2 cellular contexts compared by ENCODE assay signal in the genomic region with DNA sequence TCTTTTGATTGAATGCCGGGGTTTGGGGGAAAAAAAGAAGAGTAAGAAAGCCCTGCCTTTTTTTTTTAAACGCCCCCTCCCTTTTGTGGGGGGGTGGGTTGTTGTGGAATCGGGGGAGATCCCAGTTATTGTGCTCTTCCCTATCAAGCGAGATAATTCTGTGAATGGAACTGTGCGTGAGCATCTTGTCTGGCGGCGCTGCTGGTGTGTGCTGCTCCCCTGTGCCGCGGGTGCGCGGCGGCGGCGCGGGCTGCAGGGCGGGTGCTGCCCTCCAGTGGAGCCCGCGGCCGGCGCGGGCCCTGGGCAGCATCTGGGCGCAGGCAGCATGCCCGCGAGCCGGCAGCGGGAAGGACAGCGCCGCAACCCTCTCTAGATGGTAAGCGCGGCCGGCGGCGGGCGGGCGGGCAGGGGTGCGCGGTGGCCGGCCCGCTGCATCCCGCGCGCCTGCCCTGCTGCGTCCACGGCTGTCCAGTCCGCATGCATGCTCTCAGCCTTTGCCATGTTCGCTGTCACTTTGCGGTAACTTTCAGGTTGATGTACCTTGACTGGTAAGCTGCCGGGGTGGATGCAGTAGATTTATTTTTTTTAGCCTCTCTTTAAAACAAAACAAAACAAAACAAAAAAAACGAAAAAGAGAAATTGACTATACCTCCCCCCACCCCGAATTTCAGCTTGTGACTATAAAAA.
A peak's percentile ranks its signal among the peaks of the same experiment; 100 is the strongest.
TF ChIP-seq lines count a peak whose summit lies in the region.

No MANE protein-coding gene starts in this region.

TF ChIP-seq in IMR-90, 13 proteins besides CTCF, POLR2A, EP300 and RAD21 (continued from another document):
- TF ChIP-seq CEBPB (IDR thresholded peaks at IDR 0.05; ENCODE audit: low read depth, low read length) (no peak), RFX5 (IDR thresholded peaks at IDR 0.05; ENCODE audit: low read depth, low read length) (no peak), NFE2L2 (IDR thresholded peaks at IDR 0.05; ENCODE audit: low read depth, low read length) (no peak), FOS (IDR thresholded peaks at IDR 0.05; ENCODE audit: low read depth, low read length) (no peak), BHLHE40 (IDR thresholded peaks at IDR 0.05; ENCODE audit: low read depth, low read length) (0 out of 2 replicates have a peak, but pooled peaks have one; percentile 31), MAZ (IDR thresholded peaks at IDR 0.05; ENCODE audit: borderline replicate concordance, low read depth, low read length) (peak; percentile 61; the same call in 1 of the 2 replicates), SMC3 (IDR thresholded peaks at IDR 0.05; ENCODE audit: low read depth, low read length) (peak; percentile 92), MAFK (IDR thresholded peaks at IDR 0.05; ENCODE audit: low read depth, low read length) (no peak)
- TF ChIP-seq, protein P1, sequence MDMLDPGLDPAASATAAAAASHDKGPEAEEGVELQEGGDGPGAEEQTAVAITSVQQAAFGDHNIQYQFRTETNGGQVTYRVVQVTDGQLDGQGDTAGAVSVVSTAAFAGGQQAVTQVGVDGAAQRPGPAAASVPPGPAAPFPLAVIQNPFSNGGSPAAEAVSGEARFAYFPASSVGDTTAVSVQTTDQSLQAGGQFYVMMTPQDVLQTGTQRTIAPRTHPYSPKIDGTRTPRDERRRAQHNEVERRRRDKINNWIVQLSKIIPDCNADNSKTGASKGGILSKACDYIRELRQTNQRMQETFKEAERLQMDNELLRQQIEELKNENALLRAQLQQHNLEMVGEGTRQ (IDR thresholded peaks at IDR 0.05; ENCODE audit: low read depth, low read length), result no peak
TF ChIP-seq in IMR-90: peak in this region for 4.

TF ChIP-seq in SK-N-SH treated with all-trans-retinoic acid at 6 μM for 48 hours, 23 proteins besides CTCF, POLR2A, EP300 and RAD21 (continued from another document):
- no peak for TF ChIP-seq PPARA (CRISPR knock-in tag; IDR thresholded peaks at IDR 0.05; ENCODE audit: borderline replicate concordance)
- TF ChIP-seq ESRRG (CRISPR knock-in tag; IDR thresholded peaks at IDR 0.05), result no peak
- TF ChIP-seq, protein P2, sequence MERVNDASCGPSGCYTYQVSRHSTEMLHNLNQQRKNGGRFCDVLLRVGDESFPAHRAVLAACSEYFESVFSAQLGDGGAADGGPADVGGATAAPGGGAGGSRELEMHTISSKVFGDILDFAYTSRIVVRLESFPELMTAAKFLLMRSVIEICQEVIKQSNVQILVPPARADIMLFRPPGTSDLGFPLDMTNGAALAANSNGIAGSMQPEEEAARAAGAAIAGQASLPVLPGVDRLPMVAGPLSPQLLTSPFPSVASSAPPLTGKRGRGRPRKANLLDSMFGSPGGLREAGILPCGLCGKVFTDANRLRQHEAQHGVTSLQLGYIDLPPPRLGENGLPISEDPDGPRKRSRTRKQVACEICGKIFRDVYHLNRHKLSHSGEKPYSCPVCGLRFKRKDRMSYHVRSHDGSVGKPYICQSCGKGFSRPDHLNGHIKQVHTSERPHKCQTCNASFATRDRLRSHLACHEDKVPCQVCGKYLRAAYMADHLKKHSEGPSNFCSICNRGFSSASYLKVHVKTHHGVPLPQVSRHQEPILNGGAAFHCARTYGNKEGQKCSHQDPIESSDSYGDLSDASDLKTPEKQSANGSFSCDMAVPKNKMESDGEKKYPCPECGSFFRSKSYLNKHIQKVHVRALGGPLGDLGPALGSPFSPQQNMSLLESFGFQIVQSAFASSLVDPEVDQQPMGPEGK (CRISPR knock-in tag; IDR thresholded peaks at IDR 0.05; ENCODE audit: borderline replicate concordance), result no peak
- no peak for TF ChIP-seq OSR1 (CRISPR knock-in tag; IDR thresholded peaks at IDR 0.05)
- no peak for TF ChIP-seq ZNF565 (CRISPR knock-in tag; conservative IDR thresholded peaks at IDR 0.05; ENCODE audit: low read depth)
- no peak for TF ChIP-seq ZFP3 (CRISPR knock-in tag; IDR thresholded peaks at IDR 0.05)
- no peak for TF ChIP-seq ZNF70 (CRISPR knock-in tag; IDR thresholded peaks at IDR 0.05)
- no peak for TF ChIP-seq ZFP30 (CRISPR knock-in tag; IDR thresholded peaks at IDR 0.05)
- TF ChIP-seq, protein P3, sequence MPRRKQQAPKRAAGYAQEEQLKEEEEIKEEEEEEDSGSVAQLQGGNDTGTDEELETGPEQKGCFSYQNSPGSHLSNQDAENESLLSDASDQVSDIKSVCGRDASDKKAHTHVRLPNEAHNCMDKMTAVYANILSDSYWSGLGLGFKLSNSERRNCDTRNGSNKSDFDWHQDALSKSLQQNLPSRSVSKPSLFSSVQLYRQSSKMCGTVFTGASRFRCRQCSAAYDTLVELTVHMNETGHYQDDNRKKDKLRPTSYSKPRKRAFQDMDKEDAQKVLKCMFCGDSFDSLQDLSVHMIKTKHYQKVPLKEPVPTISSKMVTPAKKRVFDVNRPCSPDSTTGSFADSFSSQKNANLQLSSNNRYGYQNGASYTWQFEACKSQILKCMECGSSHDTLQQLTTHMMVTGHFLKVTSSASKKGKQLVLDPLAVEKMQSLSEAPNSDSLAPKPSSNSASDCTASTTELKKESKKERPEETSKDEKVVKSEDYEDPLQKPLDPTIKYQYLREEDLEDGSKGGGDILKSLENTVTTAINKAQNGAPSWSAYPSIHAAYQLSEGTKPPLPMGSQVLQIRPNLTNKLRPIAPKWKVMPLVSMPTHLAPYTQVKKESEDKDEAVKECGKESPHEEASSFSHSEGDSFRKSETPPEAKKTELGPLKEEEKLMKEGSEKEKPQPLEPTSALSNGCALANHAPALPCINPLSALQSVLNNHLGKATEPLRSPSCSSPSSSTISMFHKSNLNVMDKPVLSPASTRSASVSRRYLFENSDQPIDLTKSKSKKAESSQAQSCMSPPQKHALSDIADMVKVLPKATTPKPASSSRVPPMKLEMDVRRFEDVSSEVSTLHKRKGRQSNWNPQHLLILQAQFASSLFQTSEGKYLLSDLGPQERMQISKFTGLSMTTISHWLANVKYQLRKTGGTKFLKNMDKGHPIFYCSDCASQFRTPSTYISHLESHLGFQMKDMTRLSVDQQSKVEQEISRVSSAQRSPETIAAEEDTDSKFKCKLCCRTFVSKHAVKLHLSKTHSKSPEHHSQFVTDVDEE (CRISPR knock-in tag; IDR thresholded peaks at IDR 0.05), result no peak
- TF ChIP-seq, protein P4, sequence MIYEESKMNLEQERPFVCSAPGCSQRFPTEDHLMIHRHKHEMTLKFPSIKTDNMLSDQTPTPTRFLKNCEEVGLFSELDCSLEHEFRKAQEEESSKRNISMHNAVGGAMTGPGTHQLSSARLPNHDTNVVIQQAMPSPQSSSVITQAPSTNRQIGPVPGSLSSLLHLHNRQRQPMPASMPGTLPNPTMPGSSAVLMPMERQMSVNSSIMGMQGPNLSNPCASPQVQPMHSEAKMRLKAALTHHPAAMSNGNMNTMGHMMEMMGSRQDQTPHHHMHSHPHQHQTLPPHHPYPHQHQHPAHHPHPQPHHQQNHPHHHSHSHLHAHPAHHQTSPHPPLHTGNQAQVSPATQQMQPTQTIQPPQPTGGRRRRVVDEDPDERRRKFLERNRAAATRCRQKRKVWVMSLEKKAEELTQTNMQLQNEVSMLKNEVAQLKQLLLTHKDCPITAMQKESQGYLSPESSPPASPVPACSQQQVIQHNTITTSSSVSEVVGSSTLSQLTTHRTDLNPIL (CRISPR knock-in tag; IDR thresholded peaks at IDR 0.05; ENCODE audit: low read depth), result no peak
- TF ChIP-seq TOX (CRISPR knock-in tag; IDR thresholded peaks at IDR 0.05; ENCODE audit: borderline replicate concordance), result no peak
- no peak for TF ChIP-seq ISL1 (CRISPR knock-in tag; IDR thresholded peaks at IDR 0.05)
- no peak for TF ChIP-seq BACH2 (CRISPR knock-in tag; IDR thresholded peaks at IDR 0.05; ENCODE audit: borderline replicate concordance)
- TF ChIP-seq RARB (CRISPR knock-in tag; IDR thresholded peaks at IDR 0.05), result no peak
